Comparison of ENCODE assay signal across 9 cellular contexts in the genomic region with DNA sequence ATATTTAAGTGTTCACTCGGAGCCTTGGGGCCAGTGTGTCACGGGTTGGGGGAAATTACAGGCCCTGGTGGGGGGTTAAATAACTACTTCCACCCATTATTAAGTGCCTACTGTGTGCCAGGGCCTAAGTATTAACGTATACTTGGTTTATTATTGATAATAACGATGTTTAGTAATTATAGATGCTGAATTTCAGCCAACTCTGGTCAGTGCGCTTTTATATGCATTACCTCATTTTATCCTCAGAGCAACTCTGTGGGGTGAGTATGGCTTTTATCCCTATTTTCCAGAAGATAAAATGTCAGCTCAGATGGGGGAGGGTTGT. TPM values are rescaled to one million over a fixed set of nuclear protein-coding genes. Genes with fewer than 3 reads are reported as not detected.
DNase-seq lines count a peak whose midpoint lies in the region; ATAC-seq, FAIRE-seq and TF ChIP-seq lines count a peak whose summit lies in the region.
"Had no signal": no experiment of that assay in that cellular context is flagged by ENCODE, and none has a peak within 500 bp of the region (broad histone marks: within the 10 kb centered on the region; RNA-seq: fewer than 3 reads in every experiment).

No MANE protein-coding gene starts in this region.

- DNase-seq in SJSA1 (ENCODE audit: low read depth in 1 of 2, low spot score in 2 of 2) (no peak), fibroblast of pulmonary artery (ENCODE audit: low read depth) (no peak), progenitor cell of endocrine pancreas (ENCODE audit: low spot score, unreplicated experiment) (no peak), COLO668 (lab: John Stamatoyannopoulos, UW; ENCODE audit: unreplicated experiment) (no peak), small intestine (no peak)
- DNase-seq: NK-92 treated with Interleukin-12 subunit alpha and Interleukin-12 subunit beta, amount 100 ng/mL, for 24 hours had no signal

- peak overlapping the region; percentile 85 for H3K4me2 ChIP-seq in DOHH2 (ENCODE audit: low read length)

- no peaks in the 10 kb centered on the region for H4K20me1 ChIP-seq in DOHH2 (ENCODE audit: control insufficient read depth, insufficient read depth, low read depth, low read length)

- H3K27ac ChIP-seq in DOHH2 (ENCODE audit: low read depth, low read length) (no peak overlapping the region), SJSA1 (peak overlapping the region; percentile 66), small intestine (ENCODE audit: low read depth in 1 of 2, low read length in 1 of 2) (peak overlapping the region in 1 of 2 donors; percentile 68)

- H3F3A ChIP-seq in DOHH2 (ENCODE audit: control insufficient read depth, insufficient read depth): peaks cover 3% of the 10 kb centered on the region; the same call in 1 of the 2 replicates

- H3K9me3 ChIP-seq in DOHH2 (ENCODE audit: control insufficient read depth, insufficient read depth, low read length) (no peaks in the 10 kb centered on the region), SJSA1 (replicated peaks) (no peaks in the 10 kb centered on the region), small intestine (ENCODE audit: control insufficient read depth, low read depth) (no peaks in the 10 kb centered on the region)

- no peaks in the 10 kb centered on the region for H3K9me3 Mint-ChIP-seq in progenitor cell of endocrine pancreas (ENCODE audit: low read depth)

- ATAC-seq in HG02970 (IDR thresholded peaks at IDR 0.05; ENCODE audit: low FRiP score, unreplicated experiment): no peak
- no peak for ATAC-seq in HG02852 (IDR thresholded peaks at IDR 0.05; ENCODE audit: unreplicated experiment)

- H3K4me3 ChIP-seq in DOHH2 (ENCODE audit: low read length): peak overlapping the region; percentile 73
- peak overlapping the region; percentile 87 for H3K4me3 ChIP-seq in SJSA1
- H3K4me3 ChIP-seq in fibroblast of pulmonary artery (replicated peaks; ENCODE audit: low read depth, low read length): peak overlapping the region; percentile 60
- peak overlapping the region in 1 of 2 donors; percentile 81 for H3K4me3 ChIP-seq in small intestine (ENCODE audit: low read depth in 1 of 2, low read length in 2 of 2)

- TF ChIP-seq CTCF in DOHH2 (IDR thresholded peaks at IDR 0.05; ENCODE audit: low read depth, low read length, poor library complexity, severe bottlenecking) (no peak), fibroblast of pulmonary artery (IDR thresholded peaks at IDR 0.05; ENCODE audit: low read length, missing control alignments) (no peak), progenitor cell of endocrine pancreas (IDR thresholded peaks at IDR 0.05; ENCODE audit: unreplicated experiment) (no peak)

- H3K27me3 ChIP-seq in DOHH2 (ENCODE audit: control insufficient read depth, low read length) (peaks cover 63% of the 10 kb centered on the region), SJSA1 (replicated peaks) (no peaks in the 10 kb centered on the region), small intestine (ENCODE audit: control insufficient read depth in 2 of 2, insufficient read depth in 2 of 2, low read length in 2 of 2) (no peaks in the 10 kb centered on the region)

- peak overlapping the region; percentile 66 for H3K4me3 Mint-ChIP-seq in progenitor cell of endocrine pancreas (ENCODE audit: low read depth)

- H3K27ac Mint-ChIP-seq in progenitor cell of endocrine pancreas: no peak overlapping the region

- no peaks in the 10 kb centered on the region for H3K9me2 ChIP-seq in DOHH2 (replicated peaks; ENCODE audit: control insufficient read depth, low read length)

- no peaks in the 10 kb centered on the region for H3K36me3 ChIP-seq in DOHH2 (ENCODE audit: control insufficient read depth, low read length)
- H3K36me3 ChIP-seq in SJSA1: peaks cover 4% of the 10 kb centered on the region
- H3K36me3 ChIP-seq in small intestine (ENCODE audit: control insufficient read depth in 2 of 2, insufficient read depth in 2 of 2, low read length in 2 of 2): no peaks in the 10 kb centered on the region

- FAIRE-seq in small intestine (lab: Jason Lieb, UNC): no peak

- peaks cover 17% of the 10 kb centered on the region for H3K4me1 Mint-ChIP-seq in progenitor cell of endocrine pancreas (ENCODE audit: low read depth)

- H3K27me3 Mint-ChIP-seq in progenitor cell of endocrine pancreas: peaks cover 4% of the 10 kb centered on the region

- H3K79me2 ChIP-seq in DOHH2 (ENCODE audit: control insufficient read depth, low read length): no peaks in the 10 kb centered on the region

- H3K4me1 ChIP-seq in DOHH2 (ENCODE audit: control insufficient read depth, low read length) (peaks cover 13% of the 10 kb centered on the region), SJSA1 (replicated peaks) (peaks cover 35% of the 10 kb centered on the region), small intestine (ENCODE audit: control insufficient read depth in 2 of 2, insufficient read depth in 1 of 2, low read depth in 1 of 2, low read length in 1 of 2) (peaks cover 0 to 2% of the 10 kb centered on the region in 2 donors)

- no peaks in the 10 kb centered on the region for H3K36me3 Mint-ChIP-seq in progenitor cell of endocrine pancreas (ENCODE audit: insufficient read depth)

- WGBS in small intestine, 3 donors: 5 to 18% (median 13%) methylated on average over 5 of the region's 5 CpGs

RNA-seq across cellular contexts. Expression of gene RAB11FIP5, which starts 0.8 kb away (rescaled TPM):
- total RNA-seq in SJSA1 (2014; rRNA removed; shearing (Covaris generic)): 15.5 and 23.0 TPM in 2 replicates
- total RNA-seq in progenitor cell of endocrine pancreas: 22.0 and 23.5 TPM in 2 replicates
- polyA plus RNA-seq in small intestine: 10 to 100 TPM in 1 of 3 donors, 1 to 10 TPM in 2; 5.1 to 11.5 (median 5.1) TPM

RNA-seq across cellular contexts. Expression of gene SFXN5, which starts 42.1 kb away (rescaled TPM):
- 8.2 and 13.3 TPM in 2 replicates for total RNA-seq in SJSA1 (2014; rRNA removed; shearing (Covaris generic))
- 33.1 and 36.0 TPM in 2 replicates for total RNA-seq in progenitor cell of endocrine pancreas
- 10 to 100 TPM in 1 of 3 donors, 1 to 10 TPM in 2; 5.4 to 11.1 (median 8.5) TPM for polyA plus RNA-seq in small intestine
